ENCODE assay signal across 25 cellular contexts in genomic region chr19:19427935-19428334, GRCh38. TPM values are rescaled to one million over a fixed set of nuclear protein-coding genes. Genes with fewer than 3 reads are reported as not detected.
A peak's percentile ranks its signal among the peaks of the same experiment; 100 is the strongest.
DNase-seq lines count a peak whose midpoint lies in the region; ATAC-seq and TF ChIP-seq lines count a peak whose summit lies in the region.
"Had no signal": no experiment of that assay in that cellular context is flagged by ENCODE, and none has a peak within 500 bp of the region (broad histone marks: within the 10 kb centered on the region; RNA-seq: fewer than 3 reads in every experiment).

No MANE protein-coding gene starts in this region.

- H2BK15ac ChIP-seq in H9 (ENCODE audit: low read depth, low read length) = no peak overlapping the region

- no peak overlapping the region for H3K4ac ChIP-seq in H9 (ENCODE audit: low read depth, low read length)

- no peak overlapping the region for H3K4me3 ChIP-seq in neural progenitor cell
- H3K4me3 ChIP-seq: cardiac muscle cell, GM23248, K562, mucosa of descending colon, right atrium auricular region, SJSA1, vagina had no signal

- no peaks in the 10 kb centered on the region for H3K9me3 Mint-ChIP-seq in H9
- peaks cover 0 to 2% (median 0%) of the 10 kb centered on the region in 5 experiments for H3K9me3 Mint-ChIP-seq in brain
- no peaks in the 10 kb centered on the region for H3K9me3 Mint-ChIP-seq in neural progenitor cell
- H3K9me3 Mint-ChIP-seq: activated T-helper 1 cell treated with anti-CD3 and anti-CD28 coated beads, Interleukin-12 subunit alpha, Interleukin-12 subunit beta, Interleukin-2, Interleukin-4 antibody, amounts not matched to agents 30 ng/mL and 10 ng/mL and 1 ng/mL, durations not matched to agents 14 hours and 24 hours and 36 hours had no signal

- no peak overlapping the region for H3T11ph ChIP-seq in H9 (ENCODE audit: low read length)

- no peak overlapping the region for H4K8ac ChIP-seq in H9 (replicated peaks; ENCODE audit: insufficient read length, low read depth, low read length)

- H3K18ac ChIP-seq in H9 (ENCODE audit: insufficient read length, low read depth, low read length) = no peak overlapping the region

- no peaks in the 10 kb centered on the region for H3K23me2 ChIP-seq in H9 (ENCODE audit: insufficient read length, low read depth, low read length, poor library complexity, severe bottlenecking)

- H2AK5ac ChIP-seq in H9 (ENCODE audit: insufficient read length, low read length) = no peak overlapping the region

- H3K4me3 Mint-ChIP-seq in H9 = no peak overlapping the region
- H3K4me3 Mint-ChIP-seq in brain = no peak overlapping the region
- no peak overlapping the region for H3K4me3 Mint-ChIP-seq in neural progenitor cell
- H3K4me3 Mint-ChIP-seq: activated T-helper 1 cell treated with anti-CD3 and anti-CD28 coated beads, Interleukin-12 subunit alpha, Interleukin-12 subunit beta, Interleukin-2, Interleukin-4 antibody, amounts not matched to agents 30 ng/mL and 10 ng/mL and 1 ng/mL, durations not matched to agents 14 hours and 24 hours and 36 hours had no signal

- POLR2A ChIA-PET in GM10248 (lab: Yijun Ruan, JAX) = no interaction called here

- no peaks in the 10 kb centered on the region for H3F3A ChIP-seq in neural progenitor cell (ENCODE audit: low read depth)

- H3K23ac ChIP-seq in H9 (ENCODE audit: insufficient read length, low read depth, low read length) = no peak overlapping the region

- H2BK12ac ChIP-seq in H9 (ENCODE audit: insufficient read length, low read depth, low read length) = no peak overlapping the region

- H3K56ac ChIP-seq in H9 (ENCODE audit: insufficient read length, low read depth, low read length) = no peak overlapping the region

- H3K27me3 Mint-ChIP-seq in H9 (ENCODE audit: low read depth) (0 out of 2 replicates have a peak, but pooled peaks cover 1% of the 10 kb centered on the region), brain (no peaks in the 10 kb centered on the region), neural progenitor cell (ENCODE audit: insufficient read depth, low read depth) (no peaks in the 10 kb centered on the region)

- H3K79me2 ChIP-seq in H9 (ENCODE audit: insufficient read depth, low read length) = peaks cover 79% of the 10 kb centered on the region; the same call in 1 of the 2 replicates
- peaks cover 100% of the 10 kb centered on the region for H3K79me2 ChIP-seq in neural progenitor cell (ENCODE audit: low read depth)

- H3K27ac Mint-ChIP-seq in H9 = peak overlapping the region in 2 of 3 experiments; percentile 39 to 77; a peak in 4 of 7 replicates
- peak overlapping the region in 3 of 5 experiments; percentile 45 to 84 (median 60) for H3K27ac Mint-ChIP-seq in brain
- H3K27ac Mint-ChIP-seq in neural progenitor cell = peak overlapping the region; percentile 11
- H3K27ac Mint-ChIP-seq: activated T-helper 1 cell treated with anti-CD3 and anti-CD28 coated beads, Interleukin-12 subunit alpha, Interleukin-12 subunit beta, Interleukin-2, Interleukin-4 antibody, amounts not matched to agents 30 ng/mL and 10 ng/mL and 1 ng/mL, durations not matched to agents 14 hours and 24 hours and 36 hours had no signal

- H3K27me3 ChIP-seq in H9 (ENCODE audit: insufficient read depth, low read length) (no peaks in the 10 kb centered on the region), neural progenitor cell (no peaks in the 10 kb centered on the region)
- H3K27me3 ChIP-seq: cardiac muscle cell, right atrium auricular region, SJSA1, vagina had no signal

- peaks cover 0 to 11% (median 2%) of the 10 kb centered on the region in 3 experiments; a peak in 5 of 7 replicates for H3K36me3 Mint-ChIP-seq in H9 (ENCODE audit: insufficient read depth in 1 of 3, low read depth in 3 of 3)
- peaks cover 14% of the 10 kb centered on the region for H3K36me3 Mint-ChIP-seq in brain
- peaks cover 22% of the 10 kb centered on the region for H3K36me3 Mint-ChIP-seq in neural progenitor cell

- no peak overlapping the region for H3K14ac ChIP-seq in H9 (ENCODE audit: insufficient read depth, low read length)

- no peak overlapping the region for H2BK5ac ChIP-seq in H9 (ENCODE audit: insufficient read length, low read length)

- WGBS in H9 (ENCODE audit: extremely low coverage, insufficient read length, low lambda C conversion rate) = no CpG with 5 or more reads among the region's 5 CpGs

- TF ChIP-seq CTCF in H9 (conservative IDR thresholded peaks at IDR 0.05) (no peak), brain (conservative IDR thresholded peaks at IDR 0.05) (no peak), neural progenitor cell (IDR thresholded peaks at IDR 0.05) (no peak), GM10248 (IDR thresholded peaks at IDR 0.05; ENCODE audit: control extremely low read depth, extremely low read depth, low read depth, missing control alignments) (no peak)

- H3K9me3 ChIP-seq in H9 (ENCODE audit: control insufficient read depth, low read depth, low read length) (no peaks in the 10 kb centered on the region), neural progenitor cell (ENCODE audit: low read depth) (no peaks in the 10 kb centered on the region)
- H3K9me3 ChIP-seq: mucosa of descending colon, right atrium auricular region, SJSA1, vagina had no signal

- no peak overlapping the region for H3K4me2 ChIP-seq in H9 (ENCODE audit: insufficient read depth, insufficient read length, low read length)
- H3K4me2 ChIP-seq in neural progenitor cell = no peak overlapping the region

- H2AFZ ChIP-seq in H9 (ENCODE audit: low read length) = no peak overlapping the region
- no peak overlapping the region for H2AFZ ChIP-seq in neural progenitor cell (replicated peaks)
- H2AFZ ChIP-seq: GM23248 had no signal

- H3K9ac ChIP-seq in H9 (ENCODE audit: extremely low read depth, insufficient read length, low read length) (no peak overlapping the region), neural progenitor cell (no peak overlapping the region)
- H3K9ac ChIP-seq: GM23248 had no signal

- no peak overlapping the region for H4K5ac ChIP-seq in H9 (ENCODE audit: insufficient read length, low read depth, low read length)

- H3K27ac ChIP-seq in H9 (ENCODE audit: insufficient read length, low read depth, low read length) (no peak overlapping the region), neural progenitor cell (no peak overlapping the region)
- H3K27ac ChIP-seq: cardiac muscle cell, GM23248, right atrium auricular region, SJSA1 had no signal

- H4K91ac ChIP-seq in H9 (ENCODE audit: insufficient read length, low read depth, low read length) = no peak overlapping the region

- ATAC-seq in HG03135 (IDR thresholded peaks at IDR 0.05; ENCODE audit: unreplicated experiment) = no peak
- ATAC-seq: K562, left ventricle myocardium superior, mucosa of descending colon had no signal

- CTCF ChIA-PET in GM10248 (lab: Yijun Ruan, JAX) = interaction anchor here (1.1 to 1.3 kb wide), 2 partner anchors 11 to 15 kb away, joined by 3 read pairs; no protein-coding TSS in a partner anchor

- peaks cover 32% of the 10 kb centered on the region for H3K79me1 ChIP-seq in H9 (ENCODE audit: insufficient read depth, low read depth, low read length, poor library complexity, severe bottlenecking)

- H2BK20ac ChIP-seq in H9 (ENCODE audit: low read depth, low read length, poor library complexity, severe bottlenecking) = no peak overlapping the region

- peaks cover 2% of the 10 kb centered on the region; the same call in 1 of the 2 replicates for H3K4me1 ChIP-seq in H9 (ENCODE audit: insufficient read depth, low read length)
- H3K4me1 ChIP-seq in neural progenitor cell = peaks cover 18% of the 10 kb centered on the region
- H3K4me1 ChIP-seq: SJSA1 had no signal

- H3K4me1 Mint-ChIP-seq in H9 (peaks cover 41 to 47% of the 10 kb centered on the region in 2 experiments), brain (peaks cover 42% of the 10 kb centered on the region), neural progenitor cell (peaks cover 14% of the 10 kb centered on the region)

- H3K36me3 ChIP-seq in neural progenitor cell = no peaks in the 10 kb centered on the region
- H3K36me3 ChIP-seq: cardiac muscle cell, right atrium auricular region, vagina had no signal

- peaks cover 3% of the 10 kb centered on the region for H4K20me1 ChIP-seq in H9 (ENCODE audit: control insufficient read depth, insufficient read depth, insufficient read length)
- peaks cover 96% of the 10 kb centered on the region for H4K20me1 ChIP-seq in neural progenitor cell (ENCODE audit: low read depth)

- DNase-seq in SIG-M5 treated with dmso at 0.1 percent for 504 hours (lab: John Stamatoyannopoulos, UW; ENCODE audit: unreplicated experiment) = peak; percentile 24
- DNase-seq in SIG-M5 (lab: John Stamatoyannopoulos, UW) = no peak
- DNase-seq in H9 = no peak
- no peak for DNase-seq in neural progenitor cell (ENCODE audit: low spot score)
- DNase-seq in GM10248 (ENCODE audit: extremely low spot score) = no peak
- no peak for DNase-seq in GOT3 (lab: John Stamatoyannopoulos, UW)
- DNase-seq: 8988T; activated CD4-positive, CD25-positive, alpha-beta regulatory T cell; amniotic stem cell; dermis blood vessel endothelial cell; GM23248; left ventricle myocardium superior; MM.1S; mucosa of descending colon; NCI-H1694 treated with DMSO at 0.1 percent for 48 hours; NCI-H2227 treated with DMSO at 0.1 percent for 48 hours; NCI-H774 had no signal

- H2BK120ac ChIP-seq in H9 (ENCODE audit: low read depth, low read length, poor library complexity, severe bottlenecking) = no peak overlapping the region

RNA-seq across cellular contexts. Expression of gene GATAD2A, which starts 22.5 kb away (rescaled TPM):
- total RNA-seq in H9 (2021) (189 and 198 TPM in 2 replicates), neural progenitor cell (ENCODE audit: low replicate concordance) (37.9 and 49.8 TPM in 2 replicates)
- polyA plus RNA-seq in brain (ENCODE audit: insufficient read depth, low read depth, low replicate concordance) = 40.0 TPM
